In the genomic region with DNA sequence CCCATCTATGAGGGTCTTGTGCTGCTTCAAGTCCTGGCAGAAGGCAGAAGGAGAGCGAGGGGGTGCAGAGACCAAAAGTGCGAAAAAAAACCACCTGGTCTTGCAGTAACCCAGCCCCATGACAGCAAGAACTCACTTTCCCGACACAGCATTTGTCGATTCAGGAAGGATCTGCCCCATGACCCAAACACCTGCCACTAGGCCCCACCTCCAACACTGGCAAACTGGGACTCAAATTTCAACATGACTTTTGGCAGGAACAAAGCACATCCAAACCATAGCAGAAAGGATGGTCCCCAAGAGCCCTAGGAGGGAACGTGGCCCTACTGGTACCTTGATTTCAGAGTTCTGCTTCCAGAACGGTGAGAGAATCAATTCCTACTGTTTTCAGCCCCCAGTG, we compare ENCODE assay signal across 20 cellular contexts.
"Had no signal": no experiment of that assay in that cellular context is flagged by ENCODE, and none has a peak within 500 bp of the region (broad histone marks: within the 10 kb centered on the region; RNA-seq: fewer than 3 reads in every experiment).

No MANE protein-coding gene starts in this region.

- H3K27me3 Mint-ChIP-seq: activated CD4-positive, alpha-beta T cell treated with anti-CD3 and anti-CD28 coated beads for 36 hours had no signal

- H3K27ac Mint-ChIP-seq: activated CD4-positive, alpha-beta T cell treated with anti-CD3 and anti-CD28 coated beads for 36 hours; activated naive CD4-positive, alpha-beta T cell treated with anti-CD3 and anti-CD28 coated beads, Interleukin-2, amount 50 U/mL, for 72 hours; activated T-cell treated with anti-CD3 and anti-CD28 coated beads, Interleukin-2, amount 50 U/mL, for 72 hours; natural killer cell had no signal

- H3K4me3 Mint-ChIP-seq: activated CD4-positive, alpha-beta T cell treated with anti-CD3 and anti-CD28 coated beads for 36 hours; activated T-cell treated with anti-CD3 and anti-CD28 coated beads, Interleukin-2, amount 50 U/mL, for 72 hours; natural killer cell had no signal

- H3K4me1 ChIP-seq: breast epithelium, gastroesophageal sphincter, lower lobe of right lung, tibial nerve had no signal

- H3K27ac ChIP-seq: breast epithelium, gastroesophageal sphincter, lower lobe of right lung, spleen, tibial nerve had no signal

- H3K36me3 ChIP-seq: breast epithelium, gastroesophageal sphincter, lower lobe of right lung, spleen, tibial nerve had no signal

- H3K36me3 Mint-ChIP-seq: activated naive CD4-positive, alpha-beta T cell treated with anti-CD3 and anti-CD28 coated beads, Interleukin-2, amount 50 U/mL, for 72 hours; natural killer cell had no signal

- H3K4me3 ChIP-seq: breast epithelium, gastroesophageal sphincter, lower lobe of right lung, spleen, tibial nerve had no signal

- H3K9me3 ChIP-seq: breast epithelium, gastroesophageal sphincter, lower lobe of right lung, spleen had no signal

- ATAC-seq: activated CD4-positive, alpha-beta T cell treated with anti-CD3 and anti-CD28 coated beads for 36 hours; activated naive CD4-positive, alpha-beta T cell treated with anti-CD3 and anti-CD28 coated beads, Interleukin-2, amount 50 U/mL, for 72 hours; activated T-cell treated with anti-CD3 and anti-CD28 coated beads, Interleukin-2, amount 50 U/mL, for 72 hours; gastroesophageal sphincter; lower lobe of right lung; natural killer cell; right cardiac atrium had no signal

- H3K4me1 Mint-ChIP-seq: activated CD4-positive, alpha-beta T cell treated with anti-CD3 and anti-CD28 coated beads for 36 hours; natural killer cell had no signal

- H3K9me3 Mint-ChIP-seq: activated naive CD4-positive, alpha-beta T cell treated with anti-CD3 and anti-CD28 coated beads, Interleukin-2, amount 50 U/mL, for 72 hours; activated T-cell treated with anti-CD3 and anti-CD28 coated beads, Interleukin-2, amount 50 U/mL, for 72 hours; natural killer cell had no signal

- H3K27me3 ChIP-seq: breast epithelium, gastroesophageal sphincter had no signal

- DNase-seq: activated CD4-positive, alpha-beta T cell treated with anti-CD3 and anti-CD28 coated beads for 36 hours; activated CD4-positive, CD25-positive, alpha-beta regulatory T cell; activated naive CD4-positive, alpha-beta T cell; activated T-cell treated with anti-CD3 and anti-CD28 coated beads for 4 hours; activated T-cell treated with anti-CD3 and anti-CD28 coated beads, Interleukin-2, amount 50 U/mL, for 72 hours; central memory CD4-positive, alpha-beta T cell; head of caudate nucleus; hippocampal formation; lower lobe of right lung; mesenchymal stem cell; natural killer cell; posterior cingulate gyrus; spleen; stimulated activated CD4-positive, alpha-beta T cell treated with anti-CD3 and anti-CD28 coated beads, Interleukin-2, amount 100 ng/mL, for 48 hours; stimulated activated naive CD4-positive, alpha-beta T cell treated with Interleukin-2 at 50 U/mL for 16 hours had no signal
